In genomic region chr3:47381317-47382157, GRCh38 we compare ENCODE assay signal across 8 cellular contexts. TPM values are rescaled to one million over a fixed set of nuclear protein-coding genes. Genes with fewer than 3 reads are reported as not detected.
DNase-seq lines count a peak whose midpoint lies in the region; ATAC-seq and TF ChIP-seq lines count a peak whose summit lies in the region.

No MANE protein-coding gene starts in this region.

- H3K27ac ChIP-seq in CD8-positive, alpha-beta memory T cell (ENCODE audit: low read depth, low read length) = peak overlapping the region; percentile 98

- peak; percentile 63 to 74 (median 65) for DNase-seq in CD8-positive, alpha-beta memory T cell
- DNase-seq in NT2/D1 (ENCODE audit: low read depth, low spot score) (peak; percentile 63), epidermal melanocyte (ENCODE audit: insufficient read length, low spot score) (peak; percentile 79), mucosa of descending colon (peak; percentile 87 to 94 (median 91))
- DNase-seq in activated CD8-positive, alpha-beta memory T cell treated with anti-CD3 and anti-CD28 coated beads, Interleukin-2, amount 50 U/mL, for 48 hours = peak; percentile 89
- peak; percentile 35 to 41 for DNase-seq in stimulated activated CD8-positive, alpha-beta memory T cell treated with anti-CD3 and anti-CD28 coated beads, Interleukin-4, amount 100 ng/mL, for 1 hour (ENCODE audit: low read depth in 2 of 2, low spot score in 1 of 2)

- no peaks in the 10 kb centered on the region for H3K9me3 Mint-ChIP-seq in CD8-positive, alpha-beta memory T cell

- peaks cover 0 to 1% of the 10 kb centered on the region in 2 donors for H3K27me3 Mint-ChIP-seq in CD8-positive, alpha-beta memory T cell

- ATAC-seq in GM19372 (IDR thresholded peaks at IDR 0.05; ENCODE audit: low read depth, unreplicated experiment) = peak; percentile 53
- peak; percentile 53 for ATAC-seq in HG03520 (IDR thresholded peaks at IDR 0.05; ENCODE audit: unreplicated experiment)
- peak; percentile 78 for ATAC-seq in mucosa of descending colon

- POLR2A ChIA-PET in CD8-positive, alpha-beta memory T cell (lab: Charles Lee) = interaction anchor here (0.5 to 1.7 kb wide), 4 partner anchors 132 to 400 kb away, joined by 3 to 6 read pairs (median 4); partner anchors contain the start of genes ELP6, SETD2 and SMARCC1

- TF ChIP-seq CTCF in mucosa of descending colon (IDR thresholded peaks at IDR 0.05) = no peak

- intact Hi-C loops in mucosa of descending colon (cut with DNase I, micrococcal nuclease) = no loop called here

- H3K4me3 Mint-ChIP-seq in CD8-positive, alpha-beta memory T cell = peak overlapping the region; percentile 88 to 100 (median 99)

- H3K36me3 ChIP-seq in CD8-positive, alpha-beta memory T cell (ENCODE audit: insufficient read depth, low read length) = no peaks in the 10 kb centered on the region
- H3K36me3 ChIP-seq in NT2/D1 (ENCODE audit: insufficient read depth, insufficient read length, low read length) = peaks cover 14% of the 10 kb centered on the region
- H3K36me3 ChIP-seq in mucosa of descending colon (ENCODE audit: low read depth) = peaks cover 3% of the 10 kb centered on the region

- peak overlapping the region; percentile 78 for H3K4me3 ChIP-seq in CD8-positive, alpha-beta memory T cell (ENCODE audit: low read length)
- peak overlapping the region; percentile 96 for H3K4me3 ChIP-seq in NT2/D1 (ENCODE audit: insufficient read length, low read depth)
- H3K4me3 ChIP-seq in mucosa of descending colon = peak overlapping the region; percentile 78

- peaks cover 0 to 35% (median 6%) of the 10 kb centered on the region in 3 donors for H3K36me3 Mint-ChIP-seq in CD8-positive, alpha-beta memory T cell

- H3K9ac ChIP-seq in NT2/D1 (ENCODE audit: insufficient read length, low read depth) = peak overlapping the region; percentile 99

- H3K27ac Mint-ChIP-seq in CD8-positive, alpha-beta memory T cell = peak overlapping the region; percentile 88 to 100 (median 100)

- no peaks in the 10 kb centered on the region for H3K9me3 ChIP-seq in CD8-positive, alpha-beta memory T cell (ENCODE audit: low read length)
- no peaks in the 10 kb centered on the region for H3K9me3 ChIP-seq in NT2/D1 (ENCODE audit: insufficient read depth, low read length)
- H3K9me3 ChIP-seq in mucosa of descending colon = no peaks in the 10 kb centered on the region

- H3K27me3 ChIP-seq in CD8-positive, alpha-beta memory T cell (ENCODE audit: insufficient read depth, low read length, poor library complexity, severe bottlenecking) = no peaks in the 10 kb centered on the region
- H3K27me3 ChIP-seq in NT2/D1 (ENCODE audit: insufficient read depth, insufficient read length) = no peaks in the 10 kb centered on the region

- CTCF ChIA-PET in CD8-positive, alpha-beta memory T cell (lab: Charles Lee) = interaction anchor here (1.3 to 1.5 kb wide), 2 partner anchors 95 to 408 kb away, joined by 3 to 4 read pairs; no protein-coding TSS in a partner anchor

- peaks cover 43 to 64% (median 43%) of the 10 kb centered on the region in 3 donors for H3K4me1 Mint-ChIP-seq in CD8-positive, alpha-beta memory T cell

- H3K4me1 ChIP-seq in CD8-positive, alpha-beta memory T cell (ENCODE audit: insufficient read depth, low read length) = peaks cover 28% of the 10 kb centered on the region
- H3K4me1 ChIP-seq in NT2/D1 (ENCODE audit: insufficient read depth, insufficient read length) (peaks cover 7% of the 10 kb centered on the region), mucosa of descending colon (ENCODE audit: low read depth) (peaks cover 16% of the 10 kb centered on the region)

RNA-seq across cellular contexts. Expression of gene PTPN23, which starts 0.7 kb away (rescaled TPM):
- 10 to 100 TPM; 30.5 to 36.1 TPM for total RNA-seq in CD8-positive, alpha-beta memory T cell
- 4.4 TPM for polyA plus RNA-seq in CD8-positive, alpha-beta memory T cell
- total RNA-seq in mucosa of descending colon = 10 to 100 TPM; 36.7 to 48.2 (median 43.6) TPM

Comparison
In these comparisons a context has a peak if more than half of its experiments do, and no peak if none do; other contexts are left out.
1. Peak in every context shown above with its lines: DNase-seq, ATAC-seq, H3K4me3 ChIP-seq and H3K27ac ChIP-seq.
2. DNase-seq: peak in every context shown above with its lines; median percentile 91 in mucosa of descending colon; 89 in activated CD8-positive, alpha-beta memory T cell treated with anti-CD3 and anti-CD28 coated beads, Interleukin-2, amount 50 U/mL, for 48 hours; 79 in epidermal melanocyte; 65 in CD8-positive, alpha-beta memory T cell; 63 in NT2/D1; 38 in stimulated activated CD8-positive, alpha-beta memory T cell treated with anti-CD3 and anti-CD28 coated beads, Interleukin-4, amount 100 ng/mL, for 1 hour.